In the genomic region with DNA sequence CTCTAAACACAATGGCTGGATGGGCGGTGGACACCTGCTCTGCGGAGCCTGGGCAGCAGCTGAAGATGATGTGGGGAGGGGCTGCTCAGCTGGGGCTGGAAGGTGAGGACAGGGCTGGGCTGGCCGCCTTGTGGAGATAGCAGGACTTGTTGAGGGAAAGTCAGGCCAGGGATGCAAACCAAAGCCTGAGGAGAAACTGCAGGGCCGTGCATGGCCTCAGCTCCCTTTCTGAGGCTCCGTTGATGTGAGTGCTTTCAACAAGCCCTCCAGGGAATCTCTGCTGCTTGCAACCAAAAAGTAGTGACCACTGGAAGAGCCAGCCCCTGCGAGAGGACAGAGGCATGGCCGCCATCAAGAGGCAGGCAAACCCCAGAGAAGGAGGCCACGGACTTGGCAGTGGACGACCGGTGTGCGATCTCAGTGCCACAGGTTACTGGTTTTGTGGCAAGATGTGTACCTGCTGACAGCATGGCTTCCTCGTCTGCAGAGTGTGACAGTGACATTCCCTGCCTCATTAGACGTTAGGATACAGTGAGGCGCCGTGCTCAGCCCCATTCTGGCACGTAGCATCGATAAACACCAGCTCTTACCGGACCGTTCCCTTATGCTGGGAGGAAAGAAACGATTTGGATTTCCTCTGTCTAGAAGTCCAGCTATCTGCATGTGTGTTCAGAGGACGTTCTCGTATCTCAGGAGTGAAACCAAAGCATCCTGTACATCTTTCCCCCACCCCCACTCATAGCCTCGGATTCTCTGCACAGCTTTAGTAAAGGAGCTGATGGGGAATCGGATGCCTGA, we compare ENCODE assay signal across 8 cellular contexts. TPM values are rescaled to one million over a fixed set of nuclear protein-coding genes. Genes with fewer than 3 reads are reported as not detected.
DNase-seq lines count a peak whose midpoint lies in the region; ATAC-seq and TF ChIP-seq lines count a peak whose summit lies in the region.

No MANE protein-coding gene starts in this region.

- peak overlapping the region; percentile 65; the same call in 1 of the 2 replicates for H3K4me3 Mint-ChIP-seq in WTC11

- CTCF ChIA-PET in WTC11 (lab: Charles Lee): interaction anchor here (0.5 to 4.4 kb wide), 41 partner anchors 11 to 741 kb away, joined by 3 to 58 read pairs (median 4); partner anchors contain the start of genes C6orf120, DYNLT2, ERMARD and WDR27

- H3K27me3 ChIP-seq in right atrium auricular region: no peaks in the 10 kb centered on the region

- peak in 2 of 3 experiments; percentile 75 to 90 for DNase-seq in NCI-H1417 (lab: John Stamatoyannopoulos, UW)
- no peak for DNase-seq in NCI-H1417 treated with DMSO at 0.1 percent for 48 hours (lab: John Stamatoyannopoulos, UW)
- no peak for DNase-seq in WTC11 (ENCODE audit: low spot score)
- DNase-seq in right atrium auricular region (ENCODE audit: low spot score): no peak
- peak; percentile 17 for DNase-seq in stimulated activated CD8-positive, alpha-beta memory T cell treated with anti-CD3 and anti-CD28 coated beads, Interleukin-4, amount 100 ng/mL, for 48 hours
- DNase-seq in Ammon's horn (ENCODE audit: low spot score): no peak
- DNase-seq in AG08396 (ENCODE audit: low spot score): no peak

- peak overlapping the region; percentile 16 to 54 for H3K4me3 ChIP-seq in right atrium auricular region

- H3K9me3 Mint-ChIP-seq in WTC11: no peaks in the 10 kb centered on the region

- peaks cover 0 to 15% of the 10 kb centered on the region in 2 donors for H3K4me1 ChIP-seq in right atrium auricular region

- no peaks in the 10 kb centered on the region for H3K36me3 Mint-ChIP-seq in WTC11

- POLR2A ChIA-PET in WTC11 (lab: Charles Lee): interaction anchor here (1.0 to 1.1 kb wide), 2 partner anchors 18 to 38 kb away, joined by 3 to 4 read pairs; no protein-coding TSS in a partner anchor

- TF ChIP-seq CTCF in WTC11 (IDR thresholded peaks at IDR 0.05) (no peak), right atrium auricular region (IDR thresholded peaks at IDR 0.05) (no peak)

- no peak for ATAC-seq in WTC11
- no peak for ATAC-seq in GM21737 (IDR thresholded peaks at IDR 0.05; ENCODE audit: unreplicated experiment)

- no peaks in the 10 kb centered on the region for H3K36me3 ChIP-seq in right atrium auricular region

- H3K27me3 Mint-ChIP-seq in WTC11 (ENCODE audit: low read depth): peaks cover 31% of the 10 kb centered on the region

- H3K4me1 Mint-ChIP-seq in WTC11: peaks cover 16% of the 10 kb centered on the region; the same call in 1 of the 2 replicates

- no peak overlapping the region for H3K27ac ChIP-seq in right atrium auricular region

- H3K9me3 ChIP-seq in right atrium auricular region: no peaks in the 10 kb centered on the region

- H3K27ac Mint-ChIP-seq in WTC11: no peak overlapping the region

TF ChIP-seq in WTC11, 78 proteins besides CTCF, POLR2A, EP300 and RAD21:
- TF ChIP-seq ZNF281 (CRISPR knock-in tag; IDR thresholded peaks at IDR 0.05) (no peak), FOXP1 (CRISPR knock-in tag; IDR thresholded peaks at IDR 0.05; ENCODE audit: borderline replicate concordance) (0 out of 2 replicates have a peak, but pooled peaks have one; percentile 14), ZNF317 (CRISPR knock-in tag; IDR thresholded peaks at IDR 0.05; ENCODE audit: borderline replicate concordance, low read depth) (no peak), IRF1 (CRISPR knock-in tag; IDR thresholded peaks at IDR 0.05) (no peak), CREB1 (CRISPR knock-in tag; IDR thresholded peaks at IDR 0.05) (no peak)
TF ChIP-seq in WTC11: peak in this region for 1.

RNA-seq across cellular contexts. Expression of gene ERMARD, which starts 37.9 kb away (rescaled TPM):
- total RNA-seq in WTC11 (2021) (15.8 to 17.7 TPM (median 17.2 TPM) in 3 replicates), right atrium auricular region (10 to 100 TPM in 1 of 2 donors, 1 to 10 TPM in 1; 8.6 to 11.2 TPM)

RNA-seq across cellular contexts. Expression of gene DYNLT2, which starts 38.0 kb away (rescaled TPM):
- total RNA-seq in WTC11 (2021): 1.3 to 1.7 TPM (median 1.5 TPM) in 3 replicates
- total RNA-seq in right atrium auricular region: under 1 TPM; 0.20 to 0.33 TPM

Comparison
In these comparisons a context has a peak if more than half of its experiments do, and no peak if none do; other contexts are left out.
1. DNase-seq: peak in NCI-H1417 (2 of 3) and stimulated activated CD8-positive, alpha-beta memory T cell treated with anti-CD3 and anti-CD28 coated beads, Interleukin-4, amount 100 ng/mL, for 48 hours (single experiment); none in NCI-H1417 treated with DMSO at 0.1 percent for 48 hours (single experiment), WTC11 (single experiment), right atrium auricular region (single experiment), Ammon's horn (single experiment) and AG08396 (single experiment).